30 cellular contexts compared by ENCODE assay signal in genomic region chr1:44584167-44584566, GRCh38.
DNase-seq lines count a peak whose midpoint lies in the region; ATAC-seq, FAIRE-seq and TF ChIP-seq lines count a peak whose summit lies in the region.
"Had no signal": no experiment of that assay in that cellular context is flagged by ENCODE, and none has a peak within 500 bp of the region (broad histone marks: within the 10 kb centered on the region; RNA-seq: fewer than 3 reads in every experiment).

No MANE protein-coding gene starts in this region.

- H3K27me3 ChIP-seq in HAP-1 (ENCODE audit: low read depth) (no peaks in the 10 kb centered on the region), NT2/D1 (ENCODE audit: insufficient read depth, insufficient read length) (peaks cover 31% of the 10 kb centered on the region), H1 (replicated peaks in 1 of 4; ENCODE audit: control insufficient read depth in 3 of 4, extremely low read depth in 1 of 4, insufficient read depth in 3 of 4, low read length in 3 of 4) (no peaks in the 10 kb centered on the region; a peak in 1 of 7 replicates), prostate gland (replicated peaks; ENCODE audit: insufficient read depth) (no peaks in the 10 kb centered on the region), heart left ventricle (peaks cover 0 to 23% (median 0%) of the 10 kb centered on the region in 9 donors)

- H2BK12ac ChIP-seq in H1 (ENCODE audit: low read depth, low read length): no peak overlapping the region; the same call in 1 of the 2 replicates

- in situ Hi-C loops in HAP-1 (cut with MboI; ENCODE audit: low sequenced_read_pairs): no loop called here

- peak; percentile 78 to 96 for DNase-seq in HAP-1 (ENCODE audit: low spot score in 2 of 2)
- DNase-seq in NT2/D1 (ENCODE audit: low read depth, low spot score): peak; percentile 57
- DNase-seq in H1 (ENCODE audit: low read depth in 1 of 2, low spot score in 2 of 2): no peak
- DNase-seq in prostate gland (ENCODE audit: low spot score): peak; percentile 8
- DNase-seq in T-helper 9 cell: no peak
- no peak for DNase-seq in Kasumi-1 (lab: John Stamatoyannopoulos, UW)
- DNase-seq in heart left ventricle: no peak
- DNase-seq: activated CD4-positive, alpha-beta T cell treated with anti-CD3 and anti-CD28 coated beads for 4 hours; activated CD8-positive, alpha-beta T cell treated with anti-CD3 and anti-CD28 coated beads, Interleukin-2, amount 10 ng/mL, durations not matched to agents 7 days and 5 days; amniotic stem cell; brain microvascular endothelial cell; CD4-positive, alpha-beta T cell; GOT3; KG1; left ventricle myocardium inferior; mesenchymal stem cell; NCI-H2081; NCI-H2227 treated with DMSO at 0.1 percent for 48 hours; NCI-H526 treated with DMSO at 0.1 percent for 48 hours; right cardiac atrium; stimulated activated CD4-positive, alpha-beta T cell treated with anti-CD3 and anti-CD28 coated beads, Interleukin-12 subunit alpha, Interleukin-12 subunit beta, amount 100 ng/mL, for 4 hours; stimulated activated CD4-positive, alpha-beta T cell treated with anti-CD3 and anti-CD28 coated beads, Interleukin-2, amount 100 ng/mL, for 48 hours; stomach; T-helper 1 cell; tibial artery had no signal

- ATAC-seq in heart left ventricle (no peak), SK-N-SH treated with all-trans-retinoic acid at 6 μM for 48 hours (no peak)
- ATAC-seq: activated CD8-positive, alpha-beta T cell treated with anti-CD3 and anti-CD28 coated beads, Interleukin-2, amount 10 ng/mL, durations not matched to agents 7 days and 5 days; activated T-helper 17 cell treated with anti-CD3 and anti-CD28 coated beads, Interleukin-2, amount 50 U/mL, for 72 hours; right cardiac atrium had no signal

- H3K9ac ChIP-seq in NT2/D1 (ENCODE audit: insufficient read length, low read depth) (no peak overlapping the region), H1 (replicated peaks in 1 of 4; ENCODE audit: extremely low read depth in 1 of 4, low read depth in 3 of 4, low read length in 3 of 4) (no peak overlapping the region)

- H3K56ac ChIP-seq in H1 (replicated peaks; ENCODE audit: insufficient read length, low read depth, low read length): no peak overlapping the region

- no peaks in the 10 kb centered on the region for H3K79me2 ChIP-seq in H1 (ENCODE audit: control insufficient read depth in 1 of 2, insufficient read depth in 2 of 2, low read length in 2 of 2)

- H3K79me1 ChIP-seq in H1 (ENCODE audit: low read depth, low read length): peaks cover 2% of the 10 kb centered on the region; the same call in 1 of the 2 replicates

- TF ChIP-seq RAD21 in H1 (IDR thresholded peaks at IDR 0.05 in 1 of 2, conservative IDR thresholded peaks at IDR 0.05 in 1 of 2; ENCODE audit: low read depth in 2 of 2, low read length in 2 of 2): no peak

- CTCF ChIA-PET in H1 (lab: Charles Lee; ENCODE audit: partially characterized antibody): interaction anchor here (0.8 to 5.4 kb wide), 13 partner anchors 9 to 270 kb away, joined by 3 to 53 read pairs (median 5); no protein-coding TSS in a partner anchor

- no peak overlapping the region for H2BK5ac ChIP-seq in H1 (ENCODE audit: low read depth, low read length)

- no peak for TF ChIP-seq POLR2A in H1 (IDR thresholded peaks at IDR 0.05; ENCODE audit: control extremely low read depth in 1 of 2, low read depth in 2 of 2, low read length in 2 of 2)
- TF ChIP-seq POLR2A in prostate gland (IDR thresholded peaks at IDR 0.05): no peak
- no peak for TF ChIP-seq POLR2A in heart left ventricle (IDR thresholded peaks at IDR 0.05)

- intact Hi-C loops in prostate gland (cut with DNase I) (no loop called here), heart left ventricle (cut with DNase I) (no loop called here)

- no peak for TF ChIP-seq CTCF in H1 (IDR thresholded peaks at IDR 0.05; ENCODE audit: control extremely low read depth in 1 of 3, insufficient read depth in 1 of 3, low read depth in 1 of 3, low read length in 3 of 3)
- TF ChIP-seq CTCF in prostate gland (IDR thresholded peaks at IDR 0.05): no peak
- TF ChIP-seq CTCF in heart left ventricle (IDR thresholded peaks at IDR 0.05): no peak

- no peak overlapping the region for H2AFZ ChIP-seq in H1 (ENCODE audit: low read length)

- no peaks in the 10 kb centered on the region for H4K20me1 ChIP-seq in H1 (replicated peaks in 1 of 2; ENCODE audit: control insufficient read depth in 1 of 2, insufficient read depth in 2 of 2, low read length in 2 of 2)

- H3K4ac ChIP-seq in H1 (replicated peaks; ENCODE audit: insufficient read length, low read depth, low read length): no peak overlapping the region

- H4K91ac ChIP-seq in H1 (replicated peaks; ENCODE audit: insufficient read length, low read length): no peak overlapping the region

- no peak overlapping the region for H2BK120ac ChIP-seq in H1 (replicated peaks; ENCODE audit: low read depth, low read length)

- POLR2A ChIA-PET in H1 (lab: Charles Lee; ENCODE audit: partially characterized antibody): interaction anchor here (0.6 to 2.1 kb wide), 4 partner anchors 12 to 63 kb away, joined by 3 to 9 read pairs (median 3); no protein-coding TSS in a partner anchor

- H3K36me3 ChIP-seq in HAP-1 (replicated peaks) (no peaks in the 10 kb centered on the region), NT2/D1 (ENCODE audit: insufficient read depth, insufficient read length, low read length) (no peaks in the 10 kb centered on the region), H1 (ENCODE audit: control insufficient read depth in 2 of 4, insufficient read depth in 4 of 4, low read length in 3 of 4) (no peaks in the 10 kb centered on the region), prostate gland (no peaks in the 10 kb centered on the region), heart left ventricle (no peaks in the 10 kb centered on the region)
- H3K36me3 ChIP-seq: brain microvascular endothelial cell, left ventricle myocardium inferior, SJSA1, stomach, tibial artery had no signal

- H3K27ac ChIP-seq in H1 (ENCODE audit: low read depth, low read length): no peak overlapping the region
- no peak overlapping the region for H3K27ac ChIP-seq in prostate gland
- no peak overlapping the region for H3K27ac ChIP-seq in heart left ventricle
- H3K27ac ChIP-seq: brain microvascular endothelial cell, left ventricle myocardium inferior, SJSA1, stomach, tibial artery had no signal

- H4K5ac ChIP-seq in H1 (ENCODE audit: insufficient read length, low read depth, low read length): no peak overlapping the region

- H3K4me3 ChIP-seq in HAP-1 (no peak overlapping the region), NT2/D1 (ENCODE audit: insufficient read length, low read depth) (no peak overlapping the region), H1 (ENCODE audit: extremely low read depth in 1 of 4, insufficient read depth in 2 of 4, low read depth in 3 of 4, low read length in 4 of 4) (no peak overlapping the region), prostate gland (no peak overlapping the region), heart left ventricle (no peak overlapping the region)
- H3K4me3 ChIP-seq: left ventricle myocardium inferior, SJSA1, stomach, tibial artery had no signal

- no peak overlapping the region for H3K14ac ChIP-seq in H1 (ENCODE audit: insufficient read length)

- H3K4me1 ChIP-seq in HAP-1: peaks cover 20% of the 10 kb centered on the region
- H3K4me1 ChIP-seq in NT2/D1 (ENCODE audit: insufficient read depth, insufficient read length): peaks cover 5% of the 10 kb centered on the region
- peaks cover 0 to 11% (median 5%) of the 10 kb centered on the region in 4 experiments; a peak in 5 of 7 replicates for H3K4me1 ChIP-seq in H1 (replicated peaks in 1 of 4; ENCODE audit: control insufficient read depth in 3 of 4, insufficient read depth in 4 of 4, low read length in 3 of 4)
- H3K4me1 ChIP-seq in prostate gland (replicated peaks): peaks cover 5% of the 10 kb centered on the region
- no peaks in the 10 kb centered on the region for H3K4me1 ChIP-seq in heart left ventricle
- H3K4me1 ChIP-seq: left ventricle myocardium inferior, SJSA1, stomach, tibial artery had no signal

- H3K9me3 ChIP-seq in HAP-1 (no peaks in the 10 kb centered on the region), NT2/D1 (ENCODE audit: insufficient read depth, low read length) (no peaks in the 10 kb centered on the region), H1 (ENCODE audit: insufficient read depth in 2 of 2, low read depth in 1 of 2, low read length in 1 of 2) (no peaks in the 10 kb centered on the region), prostate gland (no peaks in the 10 kb centered on the region), heart left ventricle (no peaks in the 10 kb centered on the region)
- H3K9me3 ChIP-seq: left ventricle myocardium inferior, SJSA1, stomach, tibial artery had no signal

- WGBS in H1 (ENCODE audit: extremely low coverage in 1 of 2, insufficient coverage in 1 of 2, insufficient read length in 1 of 2, insufficient replicate concordance in 2 of 2, low coverage in 1 of 2, low lambda C conversion rate in 2 of 2, missing lambda C conversion rate in 1 of 2), 2 experiments: 82% methylated on average over 6 of the region's 6 CpGs; no CpG with 5 or more reads in 1 of the 2 experiments
- WGBS in prostate gland: 8% methylated on average over 6 of the region's 6 CpGs
- 72 to 77% (median 75%) methylated on average over 6 of the region's 6 CpGs for WGBS in heart left ventricle, 4 donors

- H2BK20ac ChIP-seq in H1 (ENCODE audit: low read length): no peak overlapping the region

- H4K8ac ChIP-seq in H1 (ENCODE audit: extremely low read depth, insufficient read depth, low read length): no peak overlapping the region

- no peak for TF ChIP-seq EP300 in H1 (IDR thresholded peaks at IDR 0.05; ENCODE audit: borderline replicate concordance in 1 of 2, low read depth in 2 of 2, low read length in 2 of 2)

- no peak overlapping the region for H3K23ac ChIP-seq in H1 (ENCODE audit: insufficient read length)

- H2AK5ac ChIP-seq in H1 (ENCODE audit: low read depth, low read length): no peak overlapping the region

- FAIRE-seq in H1 (lab: Jason Lieb, UNC): peak; percentile 32
- FAIRE-seq: D721Med, GM19239 had no signal

- no peaks in the 10 kb centered on the region for H3K23me2 ChIP-seq in H1 (ENCODE audit: low read depth, low read length)

- H3K18ac ChIP-seq in H1 (ENCODE audit: extremely low read depth, low read length): no peak overlapping the region

- H3K4me2 ChIP-seq in H1 (ENCODE audit: insufficient read depth in 1 of 2, low read depth in 2 of 2, low read length in 2 of 2): no peak overlapping the region; a peak in 1 of 4 replicates

- H2BK15ac ChIP-seq in H1 (ENCODE audit: low read length): no peak overlapping the region

TF ChIP-seq in H1, 55 proteins besides CTCF, POLR2A, EP300 and RAD21 (continues in another document):
- TF ChIP-seq TEAD4 (IDR thresholded peaks at IDR 0.05; ENCODE audit: low read depth, low read length): no peak
- TF ChIP-seq RNF2 (IDR thresholded peaks at IDR 0.05; ENCODE audit: borderline replicate concordance, low read depth, low read length, missing control alignments, poor library complexity, severe bottlenecking): no peak
- no peak for TF ChIP-seq FOSL1 (IDR thresholded peaks at IDR 0.05; ENCODE audit: insufficient read depth, low read depth, low read length)

TF ChIP-seq in SK-N-SH treated with all-trans-retinoic acid at 6 μM for 48 hours, 23 proteins besides CTCF, POLR2A, EP300 and RAD21 (continues in another document):
- no peak for TF ChIP-seq TCF4 (CRISPR knock-in tag; IDR thresholded peaks at IDR 0.05; ENCODE audit: borderline replicate concordance)
- no peak for TF ChIP-seq ZNF70 (CRISPR knock-in tag; IDR thresholded peaks at IDR 0.05)

Comparison
In these comparisons a context has a peak if more than half of its experiments do, and no peak if none do; other contexts are left out.
1. DNase-seq: peak in HAP-1 (2 of 2), NT2/D1 (single experiment) and prostate gland (single experiment); none in H1 (0 of 2), T-helper 9 cell (single experiment), Kasumi-1 (0 of 2) and heart left ventricle (0 of 5).